ENCODE assay signal across 10 cellular contexts in the genomic region with DNA sequence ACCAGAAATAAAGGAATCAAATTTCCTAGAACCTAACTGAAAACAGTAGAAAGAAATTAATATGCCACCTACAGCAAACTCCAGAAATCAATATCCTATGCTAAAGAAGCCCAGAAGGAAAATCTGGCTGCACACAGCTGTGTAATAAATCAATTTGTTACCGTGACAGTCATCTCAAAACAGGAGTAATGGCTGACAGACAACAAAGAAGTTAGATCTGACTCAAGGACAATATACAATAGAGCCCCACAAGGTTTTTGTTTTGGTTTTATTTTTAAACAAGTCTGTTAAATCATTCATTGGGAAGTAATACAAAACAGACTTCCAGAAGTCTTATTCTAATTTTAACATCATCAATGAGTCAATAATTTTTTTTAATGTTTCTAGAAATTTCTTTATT.
DNase-seq lines count a peak whose midpoint lies in the region; ATAC-seq and TF ChIP-seq lines count a peak whose summit lies in the region.
"Had no signal": no experiment of that assay in that cellular context is flagged by ENCODE, and none has a peak within 500 bp of the region (broad histone marks: within the 10 kb centered on the region; RNA-seq: fewer than 3 reads in every experiment).

No MANE protein-coding gene starts in this region.

- H3K9me3 ChIP-seq in HEK293 (ENCODE audit: control insufficient read depth, insufficient read depth, low read depth, low read length) (no peaks in the 10 kb centered on the region), body of pancreas (no peaks in the 10 kb centered on the region)

- POLR2A ChIA-PET in activated CD4-positive, alpha-beta T cell treated with anti-CD3 and anti-CD28 coated beads, Interleukin-2, amount 10 ng/mL, durations not matched to agents 7 days and 5 days (lab: Charles Lee): no interaction called here
- POLR2A ChIA-PET in HEK293 (lab: Yijun Ruan, JAX): interaction anchor here (0.6 kb wide), 1 partner anchor 11 kb away, joined by 3 read pairs; no protein-coding TSS in a partner anchor

- no peak overlapping the region for H3K4me3 Mint-ChIP-seq in activated CD4-positive, alpha-beta T cell treated with anti-CD3 and anti-CD28 coated beads, Interleukin-2, amount 10 ng/mL, durations not matched to agents 7 days and 5 days

- CTCF ChIA-PET in activated CD4-positive, alpha-beta T cell treated with anti-CD3 and anti-CD28 coated beads, Interleukin-2, amount 10 ng/mL, durations not matched to agents 7 days and 5 days (lab: Charles Lee): interaction anchor here (1.1 kb wide), 1 partner anchor 50 kb away, joined by 3 read pairs; no protein-coding TSS in a partner anchor
- CTCF ChIA-PET in HEK293 (lab: Yijun Ruan, JAX): interaction anchor here (0.6 kb wide), 1 partner anchor 27 kb away, joined by 4 read pairs; no protein-coding TSS in a partner anchor

- 0 to 7% methylated on average over 1 of the region's 1 CpG for WGBS in body of pancreas, 2 donors

- H3K27ac Mint-ChIP-seq in activated CD4-positive, alpha-beta T cell treated with anti-CD3 and anti-CD28 coated beads, Interleukin-2, amount 10 ng/mL, durations not matched to agents 7 days and 5 days: peak overlapping the region; percentile 5

- no peaks in the 10 kb centered on the region for H3K27me3 ChIP-seq in body of pancreas

- H3K27ac ChIP-seq in HEK293 (ENCODE audit: extremely low read depth, low read depth, low read length): no peak overlapping the region
- peak overlapping the region in 1 of 4 donors; percentile 10 for H3K27ac ChIP-seq in body of pancreas

- H3K4me3 ChIP-seq in HEK293 (ENCODE audit: low read depth, low read length) (no peak overlapping the region), body of pancreas (no peak overlapping the region)

- TF ChIP-seq CTCF in HEK293 (tag by site-specific recombination; IDR thresholded peaks at IDR 0.05) (no peak), body of pancreas (IDR thresholded peaks at IDR 0.05) (no peak)

- peaks cover 65% of the 10 kb centered on the region for H3K4me1 Mint-ChIP-seq in activated CD4-positive, alpha-beta T cell treated with anti-CD3 and anti-CD28 coated beads, Interleukin-2, amount 10 ng/mL, durations not matched to agents 7 days and 5 days

- intact Hi-C loops in body of pancreas (cut with DNase I): no loop called here
- intact Hi-C loops in sciatic nerve (cut with DNase I): no loop called here

- H3K36me3 ChIP-seq in HEK293 (ENCODE audit: control insufficient read depth in 2 of 2, insufficient read depth in 1 of 2, low read length in 2 of 2): no peaks in the 10 kb centered on the region; a peak in 1 of 3 replicates
- no peaks in the 10 kb centered on the region for H3K36me3 ChIP-seq in body of pancreas (replicated peaks in 1 of 2; ENCODE audit: insufficient read depth in 1 of 2, low read depth in 2 of 2)

- H3K9me3 Mint-ChIP-seq in activated CD4-positive, alpha-beta T cell treated with anti-CD3 and anti-CD28 coated beads, Interleukin-2, amount 10 ng/mL, durations not matched to agents 7 days and 5 days: no peaks in the 10 kb centered on the region

- no peak for ATAC-seq in body of pancreas
- no peak for ATAC-seq in sciatic nerve
- ATAC-seq in GM19035 (IDR thresholded peaks at IDR 0.05; ENCODE audit: unreplicated experiment): no peak
- ATAC-seq: Panc1 had no signal

- H3K27me3 Mint-ChIP-seq in activated CD4-positive, alpha-beta T cell treated with anti-CD3 and anti-CD28 coated beads, Interleukin-2, amount 10 ng/mL, durations not matched to agents 7 days and 5 days: no peaks in the 10 kb centered on the region

- no peak for TF ChIP-seq POLR2A in body of pancreas (IDR thresholded peaks at IDR 0.05)

- DNase-seq in activated CD4-positive, alpha-beta T cell treated with anti-CD3 and anti-CD28 coated beads, Interleukin-2, amount 10 ng/mL, durations not matched to agents 7 days and 5 days: no peak
- DNase-seq in activated CD4-positive, alpha-beta T cell treated with anti-CD3 and anti-CD28 coated beads, Interleukin-2, amount 50 U/mL, for 48 hours: no peak
- DNase-seq in NCI-H2171 (lab: John Stamatoyannopoulos, UW) (peak; percentile 27), pulmonary artery endothelial cell (ENCODE audit: low read depth, low spot score) (peak; percentile 27), body of pancreas (no peak), sciatic nerve (ENCODE audit: low spot score) (no peak)
- DNase-seq: H7 had no signal

- H3K4me1 ChIP-seq in HEK293 (ENCODE audit: control insufficient read depth, insufficient read depth, low read length) (peaks cover 12% of the 10 kb centered on the region), body of pancreas (peaks cover 64% of the 10 kb centered on the region)

- H3K36me3 Mint-ChIP-seq in activated CD4-positive, alpha-beta T cell treated with anti-CD3 and anti-CD28 coated beads, Interleukin-2, amount 10 ng/mL, durations not matched to agents 7 days and 5 days (ENCODE audit: low read depth): peaks cover 25% of the 10 kb centered on the region

TF ChIP-seq in HEK293, 187 proteins besides CTCF, POLR2A, EP300 and RAD21:
- TF ChIP-seq ZNF2 (tag by site-specific recombination; IDR thresholded peaks at IDR 0.05): no peak
- TF ChIP-seq MEIS1 (CRISPR knock-in tag; IDR thresholded peaks at IDR 0.05; ENCODE audit: borderline replicate concordance): peak; percentile 67; the same call in 1 of the 2 replicates
- no peak for TF ChIP-seq HOXA7 (CRISPR knock-in tag; IDR thresholded peaks at IDR 0.05; ENCODE audit: borderline replicate concordance)
- no peak for TF ChIP-seq SALL2 (tag by site-specific recombination; IDR thresholded peaks at IDR 0.05; ENCODE audit: borderline replicate concordance)
- no peak for TF ChIP-seq SCRT1 (tag by site-specific recombination; IDR thresholded peaks at IDR 0.05; ENCODE audit: borderline replicate concordance)
- peak; percentile 53; the same call in 1 of the 2 replicates for TF ChIP-seq OSR2 (tag by site-specific recombination; IDR thresholded peaks at IDR 0.05)
- no peak for TF ChIP-seq ZBTB7A (tag by site-specific recombination; IDR thresholded peaks at IDR 0.05; ENCODE audit: low read depth)
- TF ChIP-seq, protein P1, sequence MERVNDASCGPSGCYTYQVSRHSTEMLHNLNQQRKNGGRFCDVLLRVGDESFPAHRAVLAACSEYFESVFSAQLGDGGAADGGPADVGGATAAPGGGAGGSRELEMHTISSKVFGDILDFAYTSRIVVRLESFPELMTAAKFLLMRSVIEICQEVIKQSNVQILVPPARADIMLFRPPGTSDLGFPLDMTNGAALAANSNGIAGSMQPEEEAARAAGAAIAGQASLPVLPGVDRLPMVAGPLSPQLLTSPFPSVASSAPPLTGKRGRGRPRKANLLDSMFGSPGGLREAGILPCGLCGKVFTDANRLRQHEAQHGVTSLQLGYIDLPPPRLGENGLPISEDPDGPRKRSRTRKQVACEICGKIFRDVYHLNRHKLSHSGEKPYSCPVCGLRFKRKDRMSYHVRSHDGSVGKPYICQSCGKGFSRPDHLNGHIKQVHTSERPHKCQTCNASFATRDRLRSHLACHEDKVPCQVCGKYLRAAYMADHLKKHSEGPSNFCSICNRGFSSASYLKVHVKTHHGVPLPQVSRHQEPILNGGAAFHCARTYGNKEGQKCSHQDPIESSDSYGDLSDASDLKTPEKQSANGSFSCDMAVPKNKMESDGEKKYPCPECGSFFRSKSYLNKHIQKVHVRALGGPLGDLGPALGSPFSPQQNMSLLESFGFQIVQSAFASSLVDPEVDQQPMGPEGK (tag by site-specific recombination; IDR thresholded peaks at IDR 0.05): no peak
- TF ChIP-seq ZNF19 (tag by site-specific recombination; IDR thresholded peaks at IDR 0.05; ENCODE audit: low read depth): no peak
- TF ChIP-seq ZNF146 (tag by site-specific recombination; IDR thresholded peaks at IDR 0.05): no peak
- TF ChIP-seq, protein P2, sequence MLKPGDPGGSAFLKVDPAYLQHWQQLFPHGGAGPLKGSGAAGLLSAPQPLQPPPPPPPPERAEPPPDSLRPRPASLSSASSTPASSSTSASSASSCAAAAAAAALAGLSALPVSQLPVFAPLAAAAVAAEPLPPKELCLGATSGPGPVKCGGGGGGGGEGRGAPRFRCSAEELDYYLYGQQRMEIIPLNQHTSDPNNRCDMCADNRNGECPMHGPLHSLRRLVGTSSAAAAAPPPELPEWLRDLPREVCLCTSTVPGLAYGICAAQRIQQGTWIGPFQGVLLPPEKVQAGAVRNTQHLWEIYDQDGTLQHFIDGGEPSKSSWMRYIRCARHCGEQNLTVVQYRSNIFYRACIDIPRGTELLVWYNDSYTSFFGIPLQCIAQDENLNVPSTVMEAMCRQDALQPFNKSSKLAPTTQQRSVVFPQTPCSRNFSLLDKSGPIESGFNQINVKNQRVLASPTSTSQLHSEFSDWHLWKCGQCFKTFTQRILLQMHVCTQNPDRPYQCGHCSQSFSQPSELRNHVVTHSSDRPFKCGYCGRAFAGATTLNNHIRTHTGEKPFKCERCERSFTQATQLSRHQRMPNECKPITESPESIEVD (tag by site-specific recombination; IDR thresholded peaks at IDR 0.05): peak; percentile 60

Comparison
In these comparisons a context has a peak if more than half of its experiments do, and no peak if none do; other contexts are left out.
1. DNase-seq: peak in NCI-H2171 (single experiment) and pulmonary artery endothelial cell (single experiment); none in activated CD4-positive, alpha-beta T cell treated with anti-CD3 and anti-CD28 coated beads, Interleukin-2, amount 10 ng/mL, durations not matched to agents 7 days and 5 days (single experiment), activated CD4-positive, alpha-beta T cell treated with anti-CD3 and anti-CD28 coated beads, Interleukin-2, amount 50 U/mL, for 48 hours (0 of 2), body of pancreas (0 of 4) and sciatic nerve (single experiment).